Comparison of ENCODE assay signal across 26 cellular contexts in genomic region chr12:39296496-39296895, GRCh38.
"Had no signal": no experiment of that assay in that cellular context is flagged by ENCODE, and none has a peak within 500 bp of the region (broad histone marks: within the 10 kb centered on the region; RNA-seq: fewer than 3 reads in every experiment).

No MANE protein-coding gene starts in this region.

- H3K27me3 Mint-ChIP-seq: activated CD4-positive, alpha-beta memory T cell treated with anti-CD3 and anti-CD28 coated beads for 36 hours; activated CD4-positive, alpha-beta T cell treated with anti-CD3 and anti-CD28 coated beads for 36 hours; activated CD4-positive, alpha-beta T cell treated with anti-CD3 and anti-CD28 coated beads, Interleukin-2, amount 10 ng/mL, durations not matched to agents 24 days and 14 days; activated CD8-positive, alpha-beta memory T cell treated with anti-CD3 and anti-CD28 coated beads, Interleukin-2, amount 10 ng/mL, durations not matched to agents 7 days and 5 days; activated naive CD4-positive, alpha-beta T cell treated with anti-CD3 and anti-CD28 coated beads, Interleukin-2, amount 10 ng/mL, durations not matched to agents 7 days and 5 days; activated naive CD8-positive, alpha-beta T cell treated with anti-CD3 and anti-CD28 coated beads, Interleukin-2, amount 10 ng/mL, durations not matched to agents 7 days and 5 days; brain; effector memory CD8-positive, alpha-beta T cell had no signal

- H3K9me3 Mint-ChIP-seq: activated CD4-positive, alpha-beta memory T cell treated with anti-CD3 and anti-CD28 coated beads for 36 hours; activated naive CD4-positive, alpha-beta T cell treated with anti-CD3 and anti-CD28 coated beads, Interleukin-2, amount 10 ng/mL, durations not matched to agents 7 days and 5 days; activated naive CD8-positive, alpha-beta T cell treated with anti-CD3 and anti-CD28 coated beads, Interleukin-2, amount 10 ng/mL, durations not matched to agents 7 days and 5 days; activated T-helper 2 cell treated with anti-CD3 and anti-CD28 coated beads, Interferon-gamma antibody, Interleukin-2, Interleukin-4, amounts not matched to agents 10 μg/mL and 5 μg/mL and 100 μg/mL, durations not matched to agents 14 hours and 24 hours and 36 hours had no signal

- DNase-seq: activated CD4-positive, alpha-beta memory T cell treated with anti-CD3 and anti-CD28 coated beads for 36 hours; activated CD4-positive, alpha-beta T cell treated with anti-CD3 and anti-CD28 coated beads for 36 hours; activated CD4-positive, alpha-beta T cell treated with anti-CD3 and anti-CD28 coated beads, Interleukin-2, amount 10 ng/mL, durations not matched to agents 24 days and 14 days; activated CD4-positive, CD25-positive, alpha-beta regulatory T cell; activated CD4-positive, CD25-positive, alpha-beta regulatory T cell treated with anti-CD3 and anti-CD28 coated beads, Interleukin-2, amount 50 U/mL, for 72 hours; activated CD8-positive, alpha-beta memory T cell treated with anti-CD3 and anti-CD28 coated beads, Interleukin-2, amount 10 ng/mL, durations not matched to agents 7 days and 5 days; activated CD8-positive, alpha-beta memory T cell treated with anti-CD3 and anti-CD28 coated beads, Interleukin-2, amount 50 U/mL, for 4 hours; activated CD8-positive, alpha-beta T cell treated with anti-CD3 and anti-CD28 coated beads, Interleukin-2, amount 10 ng/mL, durations not matched to agents 7 days and 5 days; activated effector memory CD4-positive, alpha-beta T cell treated with anti-CD3 and anti-CD28 coated beads, Interleukin-2, amount 50 U/mL, for 16 hours; activated naive CD4-positive, alpha-beta T cell treated with anti-CD3 and anti-CD28 coated beads, Interleukin-2, amount 10 ng/mL, durations not matched to agents 7 days and 5 days; activated naive CD8-positive, alpha-beta T cell treated with anti-CD3 and anti-CD28 coated beads, Interleukin-2, amount 10 ng/mL, durations not matched to agents 7 days and 5 days; activated T-cell treated with anti-CD3 and anti-CD28 coated beads, Interleukin-2, amount 50 U/mL, for 1 hour; activated T-cell treated with anti-CD3 and anti-CD28 coated beads, Interleukin-2, amount 50 U/mL, for 48 hours; central memory CD4-positive, alpha-beta T cell; dermis blood vessel endothelial cell; effector CD4-positive, alpha-beta T cell; effector memory CD8-positive, alpha-beta T cell; erythroblast; foreskin keratinocyte; gastrocnemius medialis; glutamatergic neuron; heart left ventricle had no signal

- H3K4me1 Mint-ChIP-seq: activated CD4-positive, alpha-beta T cell treated with anti-CD3 and anti-CD28 coated beads for 36 hours; activated naive CD4-positive, alpha-beta T cell treated with anti-CD3 and anti-CD28 coated beads, Interleukin-2, amount 10 ng/mL, durations not matched to agents 7 days and 5 days had no signal

- ATAC-seq: activated CD4-positive, alpha-beta T cell treated with anti-CD3 and anti-CD28 coated beads for 36 hours; activated CD8-positive, alpha-beta memory T cell treated with anti-CD3 and anti-CD28 coated beads, Interleukin-2, amount 10 ng/mL, durations not matched to agents 7 days and 5 days; activated CD8-positive, alpha-beta T cell treated with anti-CD3 and anti-CD28 coated beads, Interleukin-2, amount 10 ng/mL, durations not matched to agents 7 days and 5 days; activated naive CD4-positive, alpha-beta T cell treated with anti-CD3 and anti-CD28 coated beads, Interleukin-2, amount 50 U/mL, for 72 hours; effector memory CD8-positive, alpha-beta T cell; foreskin keratinocyte; gastrocnemius medialis; heart left ventricle had no signal

- H3K4me3 Mint-ChIP-seq: activated CD4-positive, alpha-beta memory T cell treated with anti-CD3 and anti-CD28 coated beads for 36 hours; activated CD4-positive, alpha-beta T cell treated with anti-CD3 and anti-CD28 coated beads for 36 hours; activated CD4-positive, alpha-beta T cell treated with anti-CD3 and anti-CD28 coated beads, Interleukin-2, amount 10 ng/mL, durations not matched to agents 24 days and 14 days; activated CD8-positive, alpha-beta memory T cell treated with anti-CD3 and anti-CD28 coated beads, Interleukin-2, amount 10 ng/mL, durations not matched to agents 7 days and 5 days; activated CD8-positive, alpha-beta T cell treated with anti-CD3 and anti-CD28 coated beads, Interleukin-2, amount 10 ng/mL, durations not matched to agents 7 days and 5 days; activated naive CD4-positive, alpha-beta T cell treated with anti-CD3 and anti-CD28 coated beads, Interleukin-2, amount 10 ng/mL, durations not matched to agents 7 days and 5 days; activated naive CD8-positive, alpha-beta T cell treated with anti-CD3 and anti-CD28 coated beads, Interleukin-2, amount 10 ng/mL, durations not matched to agents 7 days and 5 days; activated T-helper 1 cell treated with anti-CD3 and anti-CD28 coated beads, Interleukin-12 subunit alpha, Interleukin-12 subunit beta, Interleukin-2, Interleukin-4 antibody, amounts not matched to agents 30 ng/mL and 10 ng/mL and 1 ng/mL, durations not matched to agents 14 hours and 24 hours and 36 hours; brain; effector memory CD8-positive, alpha-beta T cell had no signal

- H3K27ac Mint-ChIP-seq: activated CD4-positive, alpha-beta memory T cell treated with anti-CD3 and anti-CD28 coated beads for 36 hours; activated CD4-positive, alpha-beta T cell treated with anti-CD3 and anti-CD28 coated beads for 36 hours; activated CD4-positive, alpha-beta T cell treated with anti-CD3 and anti-CD28 coated beads, Interleukin-2, amount 10 ng/mL, durations not matched to agents 24 days and 14 days; activated CD8-positive, alpha-beta memory T cell treated with anti-CD3 and anti-CD28 coated beads, Interleukin-2, amount 10 ng/mL, durations not matched to agents 7 days and 5 days; activated CD8-positive, alpha-beta T cell treated with anti-CD3 and anti-CD28 coated beads, Interleukin-2, amount 10 ng/mL, durations not matched to agents 7 days and 5 days; activated naive CD4-positive, alpha-beta T cell treated with anti-CD3 and anti-CD28 coated beads, Interleukin-2, amount 10 ng/mL, durations not matched to agents 7 days and 5 days; activated naive CD4-positive, alpha-beta T cell treated with anti-CD3 and anti-CD28 coated beads, Interleukin-2, amount 50 U/mL, for 72 hours; activated naive CD8-positive, alpha-beta T cell treated with anti-CD3 and anti-CD28 coated beads, Interleukin-2, amount 10 ng/mL, durations not matched to agents 7 days and 5 days; activated T-helper 1 cell treated with anti-CD3 and anti-CD28 coated beads, Interleukin-12 subunit alpha, Interleukin-12 subunit beta, Interleukin-2, Interleukin-4 antibody, amounts not matched to agents 30 ng/mL and 10 ng/mL and 1 ng/mL, durations not matched to agents 14 hours and 24 hours and 36 hours; activated T-helper 2 cell treated with anti-CD3 and anti-CD28 coated beads, Interferon-gamma antibody, Interleukin-2, Interleukin-4, amounts not matched to agents 10 μg/mL and 5 μg/mL and 100 μg/mL, durations not matched to agents 14 hours and 24 hours and 36 hours; brain had no signal
